In genomic region chr12:93753285-93753684, GRCh38 we compare ENCODE assay signal across 35 cellular contexts.
"Had no signal": no experiment of that assay in that cellular context is flagged by ENCODE, and none has a peak within 500 bp of the region (broad histone marks: within the 10 kb centered on the region; RNA-seq: fewer than 3 reads in every experiment).

No MANE protein-coding gene starts in this region.

- H3K27me3 ChIP-seq: MG63 had no signal

- DNase-seq: Karpas-422, Kasumi-1, MG63, MM.1S, MV-4-11, NCI-H1048, NCI-H1092, NCI-H1092 treated with DMSO at 0.1 percent for 48 hours, NCI-H1105, NCI-H1105 treated with DMSO at 0.1 percent for 48 hours, NCI-H1417, NCI-H1417 treated with DMSO at 0.1 percent for 48 hours, NCI-H1436, NCI-H1436 treated with DMSO at 0.1 percent for 48 hours, NCI-H146, NCI-H1694, NCI-H1694 treated with DMSO at 0.1 percent for 48 hours, NCI-H187, NCI-H187 treated with DMSO at 0.1 percent for 48 hours, NCI-H1930, NCI-H2029, NCI-H2029 treated with DMSO at 0.1 percent for 48 hours, NCI-H2081, NCI-H2081 treated with DMSO at 0.1 percent for 48 hours, NCI-H2107, NCI-H2171, NCI-H2171 treated with DMSO at 0.1 percent for 48 hours, NCI-H2227 treated with DMSO at 0.1 percent for 48 hours, NCI-H226, NCI-H345, NCI-H446, NCI-H446 treated with DMSO at 0.1 percent for 48 hours, NCI-H510A, NCI-H510A treated with DMSO at 0.1 percent for 48 hours, NCI-H524 had no signal

- H3K4me3 ChIP-seq: MG63 had no signal
